Comparison of ENCODE assay signal across 16 cellular contexts in the genomic region with DNA sequence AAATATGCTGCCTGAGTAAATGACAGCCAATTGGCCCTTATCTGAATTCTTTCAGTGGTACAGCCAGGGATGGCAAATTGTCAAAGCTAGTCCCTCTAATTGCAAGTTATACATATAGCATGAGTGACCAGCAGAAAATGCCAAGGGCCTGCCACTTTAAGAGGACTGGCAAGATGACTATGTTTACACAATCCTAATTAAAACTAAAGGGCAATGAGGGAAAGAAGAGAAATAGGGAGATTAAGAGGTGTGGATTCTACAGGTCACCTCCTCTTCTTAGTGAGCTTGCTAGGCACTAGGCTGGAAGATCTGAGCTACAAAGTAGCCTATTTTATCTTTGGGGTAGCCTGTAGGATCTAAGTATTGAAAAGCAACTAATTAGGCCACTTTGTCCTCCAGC. TPM values are rescaled to one million over a fixed set of nuclear protein-coding genes. Genes with fewer than 3 reads are reported as not detected.
DNase-seq lines count a peak whose midpoint lies in the region; ATAC-seq and TF ChIP-seq lines count a peak whose summit lies in the region.
"Had no signal": no experiment of that assay in that cellular context is flagged by ENCODE, and none has a peak within 500 bp of the region (broad histone marks: within the 10 kb centered on the region; RNA-seq: fewer than 3 reads in every experiment).

No MANE protein-coding gene starts in this region.

- H2AK9ac ChIP-seq in IMR-90 (replicated peaks; ENCODE audit: low read depth, low read length, poor library complexity), result no peak overlapping the region

- peak overlapping the region in 1 of 2 experiments; percentile 59; a peak in 2 of 4 replicates for H4K8ac ChIP-seq in IMR-90 (ENCODE audit: low read depth in 2 of 2, low read length in 2 of 2)

- H3K4me1 ChIP-seq in IMR-90 (ENCODE audit: control insufficient read depth, insufficient read depth, low read length), result peaks cover 25% of the 10 kb centered on the region
- H3K4me1 ChIP-seq in mucosa of descending colon (ENCODE audit: low read depth), result peaks cover 31% of the 10 kb centered on the region
- peaks cover 54% of the 10 kb centered on the region for H3K4me1 ChIP-seq in suprapubic skin

- peaks cover 18% of the 10 kb centered on the region for H3K9me1 ChIP-seq in IMR-90 (ENCODE audit: insufficient read depth, low read length)

- TF ChIP-seq EP300 in suprapubic skin (IDR thresholded peaks at IDR 0.05), result no peak

- H3K9me3 ChIP-seq in IMR-90 (ENCODE audit: control insufficient read depth, insufficient read depth, low read length), result no peaks in the 10 kb centered on the region
- no peaks in the 10 kb centered on the region for H3K9me3 ChIP-seq in mucosa of descending colon
- H3K9me3 ChIP-seq in suprapubic skin, result no peaks in the 10 kb centered on the region

- H3K4me1 Mint-ChIP-seq in activated CD4-positive, alpha-beta T cell treated with anti-CD3 and anti-CD28 coated beads, Interleukin-2, amount 10 ng/mL, durations not matched to agents 7 days and 5 days, result peaks cover 35% of the 10 kb centered on the region

- no TSS peak for BruUV-seq in IMR-90 (replicated peaks; lab: Mats Ljungman, UMichigan)

- in situ Hi-C loops in IMR-90 (cut with MboI; ENCODE audit: low sequenced_read_pairs), result no loop called here

- CTCF ChIA-PET in IMR-90 (lab: Yijun Ruan, JAX), result interaction anchor here (1.5 kb wide), 1 partner anchor 42 kb away, joined by 3 read pairs; no protein-coding TSS in a partner anchor
- CTCF ChIA-PET in activated CD4-positive, alpha-beta T cell treated with anti-CD3 and anti-CD28 coated beads, Interleukin-2, amount 10 ng/mL, durations not matched to agents 7 days and 5 days (lab: Charles Lee), result interaction anchor here (0.7 to 1.3 kb wide), 3 partner anchors 10 to 88 kb away, joined by 3 read pairs; no protein-coding TSS in a partner anchor

- H3K14ac ChIP-seq in IMR-90 (replicated peaks; ENCODE audit: low read depth, low read length), result peak overlapping the region; percentile 67

- no peaks in the 10 kb centered on the region for H3K9me3 Mint-ChIP-seq in activated CD4-positive, alpha-beta T cell treated with anti-CD3 and anti-CD28 coated beads, Interleukin-2, amount 10 ng/mL, durations not matched to agents 7 days and 5 days
- H3K9me3 Mint-ChIP-seq: activated naive CD4-positive, alpha-beta T cell treated with anti-CD3 and anti-CD28 coated beads, Interleukin-2, amount 10 ng/mL, durations not matched to agents 7 days and 5 days had no signal

- no peak overlapping the region for H3K27ac Mint-ChIP-seq in activated CD4-positive, alpha-beta T cell treated with anti-CD3 and anti-CD28 coated beads, Interleukin-2, amount 10 ng/mL, durations not matched to agents 7 days and 5 days
- H3K27ac Mint-ChIP-seq: activated CD4-positive, alpha-beta T cell treated with anti-CD3 and anti-CD28 coated beads for 36 hours; activated naive CD4-positive, alpha-beta T cell treated with anti-CD3 and anti-CD28 coated beads, Interleukin-2, amount 10 ng/mL, durations not matched to agents 7 days and 5 days had no signal

- no peak overlapping the region for H3K9ac ChIP-seq in IMR-90 (ENCODE audit: low read depth, low read length)
- H3K9ac ChIP-seq: KMS-11, parathyroid adenoma had no signal

- ATAC-seq in IMR-90 (ENCODE audit: low read depth), result no peak
- peak; percentile 62 for ATAC-seq in mucosa of descending colon
- ATAC-seq in HG03571 (IDR thresholded peaks at IDR 0.05; ENCODE audit: unreplicated experiment), result no peak
- ATAC-seq: activated CD4-positive, alpha-beta T cell treated with anti-CD3 and anti-CD28 coated beads for 36 hours had no signal

- H3K27ac ChIP-seq in IMR-90 (ENCODE audit: insufficient read depth, low read length) (peak overlapping the region; percentile 31; the same call in 1 of the 2 replicates), cingulate gyrus (ENCODE audit: low read depth, low read length) (peak overlapping the region; percentile 1), suprapubic skin (peak overlapping the region; percentile 44)
- H3K27ac ChIP-seq: cardiac muscle cell, KMS-11, parathyroid adenoma had no signal

- H2AFZ ChIP-seq in IMR-90 (replicated peaks; ENCODE audit: low read length, poor library complexity), result no peak overlapping the region
- H2AFZ ChIP-seq: parathyroid adenoma had no signal

- H2BK120ac ChIP-seq in IMR-90 (ENCODE audit: low read depth, low read length), result no peak overlapping the region

- 0 out of 2 replicates have a peak overlapping the region, but pooled peaks have one; percentile 10 for H2BK20ac ChIP-seq in IMR-90 (ENCODE audit: low read depth, low read length)

- H2AK5ac ChIP-seq in IMR-90 (ENCODE audit: low read depth, low read length), result no peak overlapping the region

- peak overlapping the region; percentile 47; the same call in 1 of the 2 replicates for H3K4ac ChIP-seq in IMR-90 (ENCODE audit: low read depth, low read length)

- no peak for TF ChIP-seq RAD21 in IMR-90 (IDR thresholded peaks at IDR 0.05; ENCODE audit: low read length)

- peak overlapping the region; percentile 18 for H2BK5ac ChIP-seq in IMR-90 (ENCODE audit: low read depth, low read length, poor library complexity, severe bottlenecking)

- H3K4me2 ChIP-seq in IMR-90 (ENCODE audit: low read depth, low read length), result peak overlapping the region; percentile 83
- H3K4me2 ChIP-seq: KMS-11 had no signal

- TF ChIP-seq POLR2A in IMR-90 (IDR thresholded peaks at IDR 0.05; ENCODE audit: low read depth, low read length), result no peak
- no peak for TF ChIP-seq POLR2A in suprapubic skin (IDR thresholded peaks at IDR 0.05)

- H4K91ac ChIP-seq in IMR-90 (ENCODE audit: insufficient read depth, low read depth, low read length), result peak overlapping the region; percentile 33; the same call in 1 of the 2 replicates

- no peak overlapping the region for H3K4me3 ChIP-seq in IMR-90 (ENCODE audit: insufficient read depth, low read depth, low read length)
- H3K4me3 ChIP-seq in mucosa of descending colon, result no peak overlapping the region
- no peak overlapping the region for H3K4me3 ChIP-seq in suprapubic skin
- H3K4me3 ChIP-seq: cardiac muscle cell had no signal

- no peak for TF ChIP-seq CTCF in IMR-90 (conservative IDR thresholded peaks at IDR 0.05; ENCODE audit: low read depth, low read length)
- TF ChIP-seq CTCF in mucosa of descending colon (IDR thresholded peaks at IDR 0.05), result no peak
- TF ChIP-seq CTCF in suprapubic skin (IDR thresholded peaks at IDR 0.05), result no peak

- H3K79me1 ChIP-seq in IMR-90 (ENCODE audit: low read depth in 1 of 2, low read length in 2 of 2), result peaks cover 30 to 66% of the 10 kb centered on the region in 2 experiments

- H3K36me3 ChIP-seq in IMR-90 (ENCODE audit: control insufficient read depth, insufficient read depth, low read length) (peaks cover under 1% of the 10 kb centered on the region), mucosa of descending colon (ENCODE audit: low read depth) (no peaks in the 10 kb centered on the region), suprapubic skin (peaks cover 10% of the 10 kb centered on the region)
- H3K36me3 ChIP-seq: cardiac muscle cell had no signal

- peaks cover 38% of the 10 kb centered on the region for H3K36me3 Mint-ChIP-seq in activated CD4-positive, alpha-beta T cell treated with anti-CD3 and anti-CD28 coated beads, Interleukin-2, amount 10 ng/mL, durations not matched to agents 7 days and 5 days (ENCODE audit: low read depth)

- dilution Hi-C loops in IMR-90 (cut with HindIII; ENCODE audit: low sequenced_read_pairs, unreplicated experiment), result no loop called here

- H4K5ac ChIP-seq in IMR-90 (ENCODE audit: low read depth, low read length), result peak overlapping the region; percentile 75

- H3K4me3 Mint-ChIP-seq in activated CD4-positive, alpha-beta T cell treated with anti-CD3 and anti-CD28 coated beads, Interleukin-2, amount 10 ng/mL, durations not matched to agents 7 days and 5 days, result no peak overlapping the region
- H3K4me3 Mint-ChIP-seq: activated CD4-positive, alpha-beta T cell treated with anti-CD3 and anti-CD28 coated beads for 36 hours; activated naive CD4-positive, alpha-beta T cell treated with anti-CD3 and anti-CD28 coated beads, Interleukin-2, amount 10 ng/mL, durations not matched to agents 7 days and 5 days had no signal

- intact Hi-C loops in IMR-90 (cut with micrococcal nuclease) (no loop called here), mucosa of descending colon (cut with DNase I, micrococcal nuclease) (no loop called here)

- POLR2A ChIA-PET in IMR-90 (lab: Charles Lee; ENCODE audit: unreplicated experiment), result interaction anchor here (0.6 kb wide), 1 partner anchor 526 kb away, joined by 5 read pairs; no protein-coding TSS in a partner anchor
- POLR2A ChIA-PET in activated CD4-positive, alpha-beta T cell treated with anti-CD3 and anti-CD28 coated beads, Interleukin-2, amount 10 ng/mL, durations not matched to agents 7 days and 5 days (lab: Charles Lee), result no interaction called here

- no peak for DNase-seq in IMR-90
- peak in 1 of 3 donors; percentile 39 for DNase-seq in mucosa of descending colon
- DNase-seq in suprapubic skin (ENCODE audit: low spot score in 2 of 2), result no peak
- no peak for DNase-seq in stimulated activated CD4-positive, alpha-beta T cell treated with anti-CD3 and anti-CD28 coated beads, Interleukin-4, amount 100 ng/mL, for 24 hours
- no peak for DNase-seq in activated CD4-positive, alpha-beta T cell treated with anti-CD3 and anti-CD28 coated beads, Interleukin-2, amount 10 ng/mL, durations not matched to agents 7 days and 5 days
- DNase-seq: activated CD4-positive, alpha-beta T cell treated with anti-CD3 and anti-CD28 coated beads for 36 hours; activated CD8-positive, alpha-beta memory T cell treated with anti-CD3 and anti-CD28 coated beads, Interleukin-2, amount 50 U/mL, for 48 hours; activated naive CD4-positive, alpha-beta T cell treated with anti-CD3 and anti-CD28 coated beads, Interleukin-2, amount 10 ng/mL, durations not matched to agents 7 days and 5 days; DMS79 treated with DMSO at 0.1 percent for 48 hours had no signal

- H2BK15ac ChIP-seq in IMR-90 (ENCODE audit: low read depth, low read length), result 0 out of 3 replicates have a peak overlapping the region, but pooled peaks have one; percentile 29

- peak overlapping the region; percentile 75; the same call in 1 of the 2 replicates for H3K18ac ChIP-seq in IMR-90 (ENCODE audit: low read depth, low read length)

- H3K27me3 Mint-ChIP-seq in activated CD4-positive, alpha-beta T cell treated with anti-CD3 and anti-CD28 coated beads, Interleukin-2, amount 10 ng/mL, durations not matched to agents 7 days and 5 days, result no peaks in the 10 kb centered on the region
- H3K27me3 Mint-ChIP-seq: activated CD4-positive, alpha-beta T cell treated with anti-CD3 and anti-CD28 coated beads for 36 hours; activated naive CD4-positive, alpha-beta T cell treated with anti-CD3 and anti-CD28 coated beads, Interleukin-2, amount 10 ng/mL, durations not matched to agents 7 days and 5 days had no signal

- H3K23ac ChIP-seq in IMR-90 (ENCODE audit: low read depth, low read length), result peak overlapping the region; percentile 4; the same call in 1 of the 2 replicates

- H3K56ac ChIP-seq in IMR-90 (ENCODE audit: extremely low read depth, insufficient read depth, low read length), result no peak overlapping the region

- no peaks in the 10 kb centered on the region for H3K27me3 ChIP-seq in IMR-90 (ENCODE audit: control insufficient read depth, insufficient read depth, low read length)
- no peaks in the 10 kb centered on the region for H3K27me3 ChIP-seq in suprapubic skin
- H3K27me3 ChIP-seq: cardiac muscle cell had no signal

- peaks cover under 1% of the 10 kb centered on the region; the same call in 1 of the 2 replicates for H4K20me1 ChIP-seq in IMR-90 (ENCODE audit: insufficient read depth, low read length)

RNA-seq across cellular contexts. Expression of gene NUMA1, which starts 13.5 kb away (rescaled TPM):
- total RNA-seq in IMR-90 (2012; rRNA removed) (56.7 and 61.7 TPM in 2 replicates), mucosa of descending colon (100 to 1,000 TPM; 173 to 301 (median 248) TPM), suprapubic skin (100 to 1,000 TPM; 296 to 845 (median 452) TPM)
- polyA plus RNA-seq in IMR-90 (2012; rRNA removed), result 97.0 and 107 TPM in 2 replicates
- polyA plus RNA-seq in IMR-90 (2012; cell fraction: cytosol; rRNA removed), result 29.3 and 55.3 TPM in 2 replicates
- polyA plus RNA-seq in IMR-90 (2012; cell fraction: nucleus; rRNA removed; ENCODE audit: low replicate concordance), result 250 and 340 TPM in 2 replicates
- total RNA-seq in activated CD4-positive, alpha-beta T cell treated with anti-CD3 and anti-CD28 coated beads, Interleukin-2, amount 10 ng/mL, durations not matched to agents 7 days and 5 days, result 100 to 1,000 TPM; 217 to 227 TPM

RNA-seq across cellular contexts. Expression of gene LRRC51, which starts 13.8 kb away (rescaled TPM):
- total RNA-seq in IMR-90 (2012; rRNA removed), result 4.4 and 5.6 TPM in 2 replicates
- 5.3 and 6.3 TPM in 2 replicates for polyA plus RNA-seq in IMR-90 (2012; rRNA removed)
- polyA plus RNA-seq in IMR-90 (2012; cell fraction: cytosol; rRNA removed), result 3.2 and 6.6 TPM in 2 replicates
- polyA plus RNA-seq in IMR-90 (2012; cell fraction: nucleus; rRNA removed; ENCODE audit: low replicate concordance), result 2.7 and 4.4 TPM in 2 replicates
- 1 to 10 TPM; 7.5 to 9.4 (median 9.4) TPM for total RNA-seq in mucosa of descending colon
- 1 to 10 TPM; 3.7 to 9.9 (median 6.6) TPM for total RNA-seq in suprapubic skin
- total RNA-seq in activated CD4-positive, alpha-beta T cell treated with anti-CD3 and anti-CD28 coated beads, Interleukin-2, amount 10 ng/mL, durations not matched to agents 7 days and 5 days, result 1 to 10 TPM; 9.3 to 9.5 TPM

RNA-seq across cellular contexts. Expression of gene LAMTOR1, which starts 36.2 kb away (rescaled TPM):
- 118 and 137 TPM in 2 replicates for total RNA-seq in IMR-90 (2012; rRNA removed)
- polyA plus RNA-seq in IMR-90 (2012; rRNA removed), result 126 and 131 TPM in 2 replicates
- polyA plus RNA-seq in IMR-90 (2012; cell fraction: cytosol; rRNA removed), result 138 and 178 TPM in 2 replicates
- 55.2 and 81.9 TPM in 2 replicates for polyA plus RNA-seq in IMR-90 (2012; cell fraction: nucleus; rRNA removed; ENCODE audit: low replicate concordance)
- 100 to 1,000 TPM in 2 of 3 donors, 10 to 100 TPM in 1; 82.0 to 114 (median 107) TPM for total RNA-seq in mucosa of descending colon
- 100 to 1,000 TPM in 2 of 4 donors, 10 to 100 TPM in 2; 64.5 to 111 (median 101) TPM for total RNA-seq in suprapubic skin
- 10 to 100 TPM; 68.1 to 70.4 TPM for total RNA-seq in activated CD4-positive, alpha-beta T cell treated with anti-CD3 and anti-CD28 coated beads, Interleukin-2, amount 10 ng/mL, durations not matched to agents 7 days and 5 days

RNA-seq across cellular contexts. Expression of gene TOMT, which starts 38.9 kb away (rescaled TPM):
- not detected in 2 replicates for total RNA-seq in IMR-90 (2012; rRNA removed)
- not detected in 2 replicates for polyA plus RNA-seq in IMR-90 (2012; rRNA removed)
- 0.05 TPM in 1 of 2 replicates, not detected in the other for polyA plus RNA-seq in IMR-90 (2012; cell fraction: cytosol; rRNA removed)
- 0.39 and 0.64 TPM in 2 replicates for polyA plus RNA-seq in IMR-90 (2012; cell fraction: nucleus; rRNA removed; ENCODE audit: low replicate concordance)
- total RNA-seq in mucosa of descending colon, result under 1 TPM in 1 of 3 donors, not detected in 2; 0.39 TPM
- total RNA-seq in suprapubic skin, result not detected
- not detected for total RNA-seq in activated CD4-positive, alpha-beta T cell treated with anti-CD3 and anti-CD28 coated beads, Interleukin-2, amount 10 ng/mL, durations not matched to agents 7 days and 5 days
- total RNA-seq: activated CD4-positive, alpha-beta T cell treated with anti-CD3 and anti-CD28 coated beads for 36 hours; cardiac muscle cell; mononuclear cell; subcutaneous adipose tissue had no signal
- polyA plus RNA-seq: cardiac muscle cell had no signal

RNA-seq across cellular contexts. Expression of gene ANAPC15, which starts 45.6 kb away (rescaled TPM):
- 66.3 and 108 TPM in 2 replicates for total RNA-seq in IMR-90 (2012; rRNA removed)
- 78.7 and 84.2 TPM in 2 replicates for polyA plus RNA-seq in IMR-90 (2012; rRNA removed)
- 46.5 and 88.3 TPM in 2 replicates for polyA plus RNA-seq in IMR-90 (2012; cell fraction: cytosol; rRNA removed)
- 15.0 and 38.6 TPM in 2 replicates for polyA plus RNA-seq in IMR-90 (2012; cell fraction: nucleus; rRNA removed; ENCODE audit: low replicate concordance)
- 10 to 100 TPM; 37.9 to 52.1 (median 39.0) TPM for total RNA-seq in mucosa of descending colon
- 10 to 100 TPM; 20.6 to 32.1 (median 25.6) TPM for total RNA-seq in suprapubic skin
- 10 to 100 TPM; 74.5 to 79.6 TPM for total RNA-seq in activated CD4-positive, alpha-beta T cell treated with anti-CD3 and anti-CD28 coated beads, Interleukin-2, amount 10 ng/mL, durations not matched to agents 7 days and 5 days
